Comparison of ENCODE assay signal across 1 cellular context in genomic region chr6:130966581-130966980, GRCh38.
TF ChIP-seq lines count a peak whose summit lies in the region.

No MANE protein-coding gene starts in this region.

TF ChIP-seq in K562, 482 proteins besides CTCF, POLR2A, EP300 and RAD21:
- TF ChIP-seq CHD2 (IDR thresholded peaks at IDR 0.05; ENCODE audit: low read depth, low read length) (no peak), PHB2 (IDR thresholded peaks at IDR 0.05; ENCODE audit: low read depth) (no peak), ZNF592 (IDR thresholded peaks at IDR 0.05) (0 out of 2 replicates have a peak, but pooled peaks have one; percentile 21), RCOR1 (IDR thresholded peaks at IDR 0.05; ENCODE audit: borderline replicate concordance in 1 of 2, low read depth in 2 of 2, low read length in 2 of 2) (no peak), GATAD2A (IDR thresholded peaks at IDR 0.05) (no peak), ZNF444 (CRISPR knock-in tag; IDR thresholded peaks at IDR 0.05) (no peak)
